8 cellular contexts compared by ENCODE assay signal in the genomic region with DNA sequence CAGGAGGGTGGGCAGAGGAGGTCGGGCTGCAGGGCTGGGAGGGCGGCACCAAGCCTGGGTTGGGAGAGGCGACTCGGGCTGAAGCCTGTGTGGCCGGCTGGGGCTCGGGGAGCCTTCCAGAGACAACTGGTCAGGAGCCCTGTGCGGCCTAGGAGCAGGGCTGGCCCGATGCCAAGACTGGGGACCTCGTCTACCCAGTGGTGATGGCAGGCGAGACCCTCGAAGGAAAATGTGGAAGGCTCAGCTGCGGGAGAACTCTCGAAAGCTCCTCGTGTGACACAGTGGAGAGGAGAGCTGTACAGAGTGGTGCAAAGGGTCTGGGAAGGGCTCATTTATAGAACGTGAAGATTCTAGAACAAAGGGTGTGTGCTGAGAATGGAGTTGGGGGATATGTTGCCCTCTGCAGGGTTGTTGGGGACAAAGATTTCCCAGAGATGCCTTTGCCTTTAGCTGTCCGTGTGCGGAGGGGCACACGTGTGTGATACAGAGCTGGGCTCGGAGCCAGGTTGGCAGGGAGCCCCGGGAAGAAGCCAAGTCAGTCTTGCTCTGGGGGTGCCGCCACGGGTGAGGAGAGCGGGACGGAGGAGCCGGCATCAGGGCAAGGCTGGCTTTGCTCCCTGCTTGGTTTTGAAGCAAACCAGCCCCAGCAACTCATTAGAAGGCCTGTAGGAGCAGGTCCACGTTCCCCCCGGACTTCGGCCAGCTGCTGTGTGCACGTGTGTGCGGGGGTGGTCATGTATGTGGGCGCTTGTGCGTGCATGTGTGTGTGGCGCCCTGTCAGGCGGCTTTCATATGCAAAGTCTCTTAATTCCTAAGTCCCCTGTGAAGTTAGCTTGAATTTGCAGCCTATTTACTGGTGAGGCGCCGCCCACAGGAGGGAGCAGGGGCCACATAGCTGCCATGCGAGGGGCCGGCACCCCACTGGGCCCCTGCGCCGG.
DNase-seq lines count a peak whose midpoint lies in the region; ATAC-seq and TF ChIP-seq lines count a peak whose summit lies in the region.

No MANE protein-coding gene starts in this region.

- intact Hi-C loops in CD14-positive monocyte (cut with micrococcal nuclease) = loop anchor here (5.0 kb wide), 1 partner anchor 33 kb away; no protein-coding TSS in a partner anchor

- peaks cover 62 to 71% of the 10 kb centered on the region in 2 donors for H3K36me3 Mint-ChIP-seq in CD14-positive monocyte
- peaks cover 6% of the 10 kb centered on the region for H3K36me3 Mint-ChIP-seq in chondrocyte (ENCODE audit: low read depth)
- H3K36me3 Mint-ChIP-seq in progenitor cell of endocrine pancreas (ENCODE audit: insufficient read depth) = peaks cover 24% of the 10 kb centered on the region

- H3K27me3 Mint-ChIP-seq in CD14-positive monocyte (ENCODE audit: low read depth in 3 of 3) (peaks cover 0 to 2% (median 1%) of the 10 kb centered on the region in 3 donors), chondrocyte (ENCODE audit: low read depth) (no peaks in the 10 kb centered on the region), progenitor cell of endocrine pancreas (no peaks in the 10 kb centered on the region)

- H3K79me2 ChIP-seq in MM.1S (ENCODE audit: low read length) = no peaks in the 10 kb centered on the region

- H3F3A ChIP-seq in MM.1S (ENCODE audit: insufficient read depth, low read length) = no peaks in the 10 kb centered on the region

- no peaks in the 10 kb centered on the region for H4K20me1 ChIP-seq in MM.1S (ENCODE audit: insufficient read depth, low read length)

- H3K4me3 Mint-ChIP-seq in CD14-positive monocyte (no peak overlapping the region), chondrocyte (ENCODE audit: unreplicated experiment) (no peak overlapping the region), progenitor cell of endocrine pancreas (ENCODE audit: low read depth) (no peak overlapping the region)

- no peak for DNase-seq in CD14-positive monocyte (ENCODE audit: low spot score)
- DNase-seq in NCI-H2081 (lab: John Stamatoyannopoulos, UW) = peak; percentile 60 to 83
- DNase-seq in chondrocyte (ENCODE audit: low spot score) = peak; percentile 91
- DNase-seq in medulla oblongata (ENCODE audit: extremely low spot score) = peak; percentile 44
- DNase-seq in KBM-7 = no peak
- no peak for DNase-seq in MM.1S
- no peak for DNase-seq in progenitor cell of endocrine pancreas (ENCODE audit: low spot score, unreplicated experiment)

- peaks cover 32% of the 10 kb centered on the region for H3K4me1 Mint-ChIP-seq in CD14-positive monocyte
- peaks cover 47% of the 10 kb centered on the region for H3K4me1 Mint-ChIP-seq in chondrocyte (ENCODE audit: low read depth)
- no peaks in the 10 kb centered on the region for H3K4me1 Mint-ChIP-seq in progenitor cell of endocrine pancreas (ENCODE audit: low read depth)

- H3K27me3 ChIP-seq in MM.1S (replicated peaks; ENCODE audit: insufficient read depth, low read length) = no peaks in the 10 kb centered on the region

- no peak overlapping the region for H3K9ac ChIP-seq in MM.1S (ENCODE audit: low read length)

- no peak overlapping the region for H3K4me3 ChIP-seq in MM.1S (ENCODE audit: low read length)

- H3K9me3 Mint-ChIP-seq in CD14-positive monocyte (peaks cover 0 to 4% (median 2%) of the 10 kb centered on the region in 7 donors), chondrocyte (ENCODE audit: low read depth) (no peaks in the 10 kb centered on the region), progenitor cell of endocrine pancreas (ENCODE audit: low read depth) (peaks cover 3% of the 10 kb centered on the region)

- no peaks in the 10 kb centered on the region for H3K4me1 ChIP-seq in MM.1S (ENCODE audit: low read length)

- H3K9me2 ChIP-seq in MM.1S (replicated peaks; ENCODE audit: insufficient read depth, low read length) = no peaks in the 10 kb centered on the region

- in situ Hi-C loops in KBM-7 (cut with MboI; ENCODE audit: low pct_unique_long_range_greater_than_20kb, low sequenced_read_pairs) = no loop called here

- no peak overlapping the region for H3K4me2 ChIP-seq in MM.1S (ENCODE audit: low read depth, low read length)

- H2AFZ ChIP-seq in MM.1S (ENCODE audit: low read length) = no peak overlapping the region

- no peaks in the 10 kb centered on the region for H3K36me3 ChIP-seq in MM.1S (replicated peaks; ENCODE audit: insufficient read depth, low read length)

- no peaks in the 10 kb centered on the region for H3K9me3 ChIP-seq in MM.1S (replicated peaks; ENCODE audit: insufficient read depth, low read length)

- no peak for ATAC-seq in HG03442 (IDR thresholded peaks at IDR 0.05; ENCODE audit: unreplicated experiment)

- H3K27ac Mint-ChIP-seq in CD14-positive monocyte = peak overlapping the region; percentile 26 to 96 (median 70)
- H3K27ac Mint-ChIP-seq in chondrocyte (ENCODE audit: unreplicated experiment) = peak overlapping the region; percentile 86
- H3K27ac Mint-ChIP-seq in progenitor cell of endocrine pancreas = no peak overlapping the region

- TF ChIP-seq CTCF in CD14-positive monocyte (IDR thresholded peaks at IDR 0.05) = no peak
- peak; percentile 69 for TF ChIP-seq CTCF in chondrocyte (IDR thresholded peaks at IDR 0.05)
- no peak for TF ChIP-seq CTCF in MM.1S (IDR thresholded peaks at IDR 0.05; ENCODE audit: low read length)
- no peak for TF ChIP-seq CTCF in progenitor cell of endocrine pancreas (IDR thresholded peaks at IDR 0.05; ENCODE audit: unreplicated experiment)

- no peak overlapping the region for H3K27ac ChIP-seq in MM.1S (ENCODE audit: low read length)

Comparison
In these comparisons a context has a peak if more than half of its experiments do, and no peak if none do; other contexts are left out.
1. DNase-seq: peak in NCI-H2081 (2 of 2), chondrocyte (single experiment) and medulla oblongata (single experiment); none in CD14-positive monocyte (single experiment), KBM-7 (single experiment), MM.1S (single experiment) and progenitor cell of endocrine pancreas (single experiment).